ENCODE assay signal across 1 cellular context in the genomic region with DNA sequence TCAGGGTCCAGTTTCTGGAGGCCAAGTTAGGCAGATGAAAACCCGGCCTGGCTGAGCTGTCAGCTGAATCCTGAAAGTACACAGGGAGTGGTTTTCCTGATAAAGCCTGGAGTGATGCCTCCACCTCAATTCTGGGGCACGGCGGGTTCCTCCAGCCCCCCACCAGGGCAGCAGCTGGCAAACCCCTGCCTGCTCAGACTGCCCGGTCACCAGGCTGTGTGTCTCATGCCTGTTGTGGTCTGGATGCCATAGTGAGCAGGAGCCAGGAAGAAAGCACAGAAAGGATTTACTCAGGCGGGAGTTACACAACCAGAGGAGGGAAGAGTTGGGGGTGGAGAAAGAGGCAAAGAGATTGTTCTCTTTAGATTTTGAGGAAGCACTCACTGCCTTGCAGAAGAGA.
TF ChIP-seq lines count a peak whose summit lies in the region.

No MANE protein-coding gene starts in this region.

TF ChIP-seq in A549, 52 proteins besides CTCF, POLR2A, EP300 and RAD21 (continued from another document):
- no peak for TF ChIP-seq MAZ (IDR thresholded peaks at IDR 0.05; ENCODE audit: borderline replicate concordance, low read depth, low read length)
